ENCODE assay signal across 16 cellular contexts in the genomic region with DNA sequence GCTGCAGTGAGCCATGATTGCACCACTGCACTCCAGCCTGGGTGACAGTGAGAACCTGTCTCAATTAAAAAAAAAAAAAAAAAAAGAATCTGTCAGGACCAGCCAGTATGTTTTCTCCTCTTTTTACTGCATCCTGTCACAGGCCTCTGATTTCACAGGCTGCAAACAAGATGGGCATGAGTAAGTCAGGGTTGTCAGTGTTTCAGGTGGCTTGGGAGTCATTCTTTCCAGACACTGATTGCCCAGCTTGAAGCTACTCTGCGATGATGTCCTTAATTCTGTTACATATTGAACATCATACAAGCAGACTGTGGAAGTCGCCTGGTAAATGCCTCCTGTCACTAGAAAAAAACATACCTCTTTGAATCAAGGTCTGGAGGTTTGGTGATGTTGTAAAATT. TPM values are rescaled to one million over a fixed set of nuclear protein-coding genes. Genes with fewer than 3 reads are reported as not detected.
DNase-seq lines count a peak whose midpoint lies in the region; ATAC-seq and TF ChIP-seq lines count a peak whose summit lies in the region.
"Had no signal": no experiment of that assay in that cellular context is flagged by ENCODE, and none has a peak within 500 bp of the region (broad histone marks: within the 10 kb centered on the region; RNA-seq: fewer than 3 reads in every experiment).

No MANE protein-coding gene starts in this region.

- peak; percentile 47 for ATAC-seq in activated CD8-positive, alpha-beta T cell treated with anti-CD3 and anti-CD28 coated beads for 36 hours
- no peak for ATAC-seq in activated CD8-positive, alpha-beta T cell treated with anti-CD3 and anti-CD28 coated beads, Interleukin-2, amount 10 ng/mL, durations not matched to agents 7 days and 5 days
- ATAC-seq in activated naive CD4-positive, alpha-beta T cell treated with anti-CD3 and anti-CD28 coated beads, Interleukin-2, amount 50 U/mL, for 72 hours, result peak; percentile 61 to 68
- ATAC-seq in stimulated activated effector memory CD8-positive, alpha-beta T cell treated with anti-CD3 and anti-CD28 coated beads, Interleukin-12 subunit alpha, Interleukin-12 subunit beta, amount 100 ng/mL, for 72 hours, result peak; percentile 61
- ATAC-seq: HCT116 had no signal

- no peak overlapping the region for H3K4me3 Mint-ChIP-seq in activated CD8-positive, alpha-beta T cell treated with anti-CD3 and anti-CD28 coated beads for 36 hours
- H3K4me3 Mint-ChIP-seq in activated CD8-positive, alpha-beta T cell treated with anti-CD3 and anti-CD28 coated beads, Interleukin-2, amount 10 ng/mL, durations not matched to agents 7 days and 5 days, result no peak overlapping the region
- H3K4me3 Mint-ChIP-seq in activated naive CD4-positive, alpha-beta T cell treated with anti-CD3 and anti-CD28 coated beads, Interleukin-2, amount 10 ng/mL, durations not matched to agents 7 days and 5 days, result no peak overlapping the region
- no peak overlapping the region for H3K4me3 Mint-ChIP-seq in stimulated activated effector memory CD8-positive, alpha-beta T cell treated with anti-CD3 and anti-CD28 coated beads, Interleukin-12 subunit alpha, Interleukin-12 subunit beta, amount 100 ng/mL, for 72 hours
- H3K4me3 Mint-ChIP-seq in activated T-helper 2 cell treated with anti-CD3 and anti-CD28 coated beads, Interferon-gamma antibody, Interleukin-2, Interleukin-4, amounts not matched to agents 10 μg/mL and 5 μg/mL and 100 μg/mL, durations not matched to agents 14 hours and 24 hours and 36 hours (ENCODE audit: low read depth), result no peak overlapping the region
- H3K4me3 Mint-ChIP-seq: CD14-positive monocyte; CD4-positive, alpha-beta memory T cell had no signal

- intact Hi-C loops in activated CD8-positive, alpha-beta T cell treated with anti-CD3 and anti-CD28 coated beads for 36 hours (cut with micrococcal nuclease), result no loop called here
- intact Hi-C loops in activated T-helper 2 cell treated with anti-CD3 and anti-CD28 coated beads, Interferon-gamma antibody, Interleukin-2, Interleukin-4, amounts not matched to agents 10 μg/mL and 5 μg/mL and 100 μg/mL, durations not matched to agents 14 hours and 24 hours and 36 hours (cut with micrococcal nuclease), result no loop called here

- H3K36me3 Mint-ChIP-seq in activated CD8-positive, alpha-beta T cell treated with anti-CD3 and anti-CD28 coated beads for 36 hours (ENCODE audit: low read depth), result peaks cover 28% of the 10 kb centered on the region
- H3K36me3 Mint-ChIP-seq in activated CD8-positive, alpha-beta T cell treated with anti-CD3 and anti-CD28 coated beads, Interleukin-2, amount 10 ng/mL, durations not matched to agents 7 days and 5 days (ENCODE audit: low read depth), result peaks cover 44% of the 10 kb centered on the region
- H3K36me3 Mint-ChIP-seq in activated naive CD4-positive, alpha-beta T cell treated with anti-CD3 and anti-CD28 coated beads, Interleukin-2, amount 50 U/mL, for 72 hours, result peaks cover 0 to 20% of the 10 kb centered on the region in 2 donors
- H3K36me3 Mint-ChIP-seq in activated naive CD4-positive, alpha-beta T cell treated with anti-CD3 and anti-CD28 coated beads, Interleukin-2, amount 10 ng/mL, durations not matched to agents 7 days and 5 days, result peaks cover 40% of the 10 kb centered on the region
- peaks cover 92% of the 10 kb centered on the region for H3K36me3 Mint-ChIP-seq in stimulated activated effector memory CD8-positive, alpha-beta T cell treated with anti-CD3 and anti-CD28 coated beads, Interleukin-12 subunit alpha, Interleukin-12 subunit beta, amount 100 ng/mL, for 72 hours
- H3K36me3 Mint-ChIP-seq in activated T-helper 2 cell treated with anti-CD3 and anti-CD28 coated beads, Interferon-gamma antibody, Interleukin-2, Interleukin-4, amounts not matched to agents 10 μg/mL and 5 μg/mL and 100 μg/mL, durations not matched to agents 14 hours and 24 hours and 36 hours (ENCODE audit: low read depth), result peaks cover 75% of the 10 kb centered on the region

- peaks cover 2% of the 10 kb centered on the region for H3K4me1 Mint-ChIP-seq in activated CD8-positive, alpha-beta T cell treated with anti-CD3 and anti-CD28 coated beads for 36 hours (ENCODE audit: low read depth)
- H3K4me1 Mint-ChIP-seq in activated CD8-positive, alpha-beta T cell treated with anti-CD3 and anti-CD28 coated beads, Interleukin-2, amount 10 ng/mL, durations not matched to agents 7 days and 5 days (ENCODE audit: low read depth), result no peaks in the 10 kb centered on the region
- no peaks in the 10 kb centered on the region for H3K4me1 Mint-ChIP-seq in activated naive CD4-positive, alpha-beta T cell treated with anti-CD3 and anti-CD28 coated beads, Interleukin-2, amount 10 ng/mL, durations not matched to agents 7 days and 5 days
- peaks cover 7% of the 10 kb centered on the region for H3K4me1 Mint-ChIP-seq in stimulated activated effector memory CD8-positive, alpha-beta T cell treated with anti-CD3 and anti-CD28 coated beads, Interleukin-12 subunit alpha, Interleukin-12 subunit beta, amount 100 ng/mL, for 72 hours
- peaks cover 5% of the 10 kb centered on the region for H3K4me1 Mint-ChIP-seq in activated T-helper 2 cell treated with anti-CD3 and anti-CD28 coated beads, Interferon-gamma antibody, Interleukin-2, Interleukin-4, amounts not matched to agents 10 μg/mL and 5 μg/mL and 100 μg/mL, durations not matched to agents 14 hours and 24 hours and 36 hours (ENCODE audit: low read depth)
- H3K4me1 Mint-ChIP-seq: CD14-positive monocyte had no signal

- no peak for TF ChIP-seq CTCF in activated CD8-positive, alpha-beta T cell treated with anti-CD3 and anti-CD28 coated beads for 36 hours (IDR thresholded peaks at IDR 0.05)

- CTCF ChIA-PET in activated CD8-positive, alpha-beta T cell treated with anti-CD3 and anti-CD28 coated beads for 36 hours (lab: Charles Lee), result interaction anchor here (0.8 kb wide), 1 partner anchor 12 kb away, joined by 3 read pairs; no protein-coding TSS in a partner anchor
- CTCF ChIA-PET in activated CD8-positive, alpha-beta T cell treated with anti-CD3 and anti-CD28 coated beads, Interleukin-2, amount 10 ng/mL, durations not matched to agents 7 days and 5 days (lab: Charles Lee), result interaction anchor here (1.5 kb wide), 1 partner anchor 187 kb away, joined by 4 read pairs; no protein-coding TSS in a partner anchor
- CTCF ChIA-PET in activated naive CD4-positive, alpha-beta T cell treated with anti-CD3 and anti-CD28 coated beads, Interleukin-2, amount 10 ng/mL, durations not matched to agents 7 days and 5 days (lab: Charles Lee), result interaction anchor here (0.6 kb wide), 1 partner anchor 188 kb away, joined by 4 read pairs; no protein-coding TSS in a partner anchor

- H3K27ac Mint-ChIP-seq in activated CD8-positive, alpha-beta T cell treated with anti-CD3 and anti-CD28 coated beads for 36 hours, result peak overlapping the region; percentile 25
- H3K27ac Mint-ChIP-seq in activated CD8-positive, alpha-beta T cell treated with anti-CD3 and anti-CD28 coated beads, Interleukin-2, amount 10 ng/mL, durations not matched to agents 7 days and 5 days, result no peak overlapping the region
- H3K27ac Mint-ChIP-seq in activated naive CD4-positive, alpha-beta T cell treated with anti-CD3 and anti-CD28 coated beads, Interleukin-2, amount 50 U/mL, for 72 hours, result no peak overlapping the region
- no peak overlapping the region for H3K27ac Mint-ChIP-seq in activated naive CD4-positive, alpha-beta T cell treated with anti-CD3 and anti-CD28 coated beads, Interleukin-2, amount 10 ng/mL, durations not matched to agents 7 days and 5 days
- H3K27ac Mint-ChIP-seq in stimulated activated effector memory CD8-positive, alpha-beta T cell treated with anti-CD3 and anti-CD28 coated beads, Interleukin-12 subunit alpha, Interleukin-12 subunit beta, amount 100 ng/mL, for 72 hours, result peak overlapping the region; percentile 33
- no peak overlapping the region for H3K27ac Mint-ChIP-seq in activated T-helper 2 cell treated with anti-CD3 and anti-CD28 coated beads, Interferon-gamma antibody, Interleukin-2, Interleukin-4, amounts not matched to agents 10 μg/mL and 5 μg/mL and 100 μg/mL, durations not matched to agents 14 hours and 24 hours and 36 hours

- H3K27me3 Mint-ChIP-seq in activated CD8-positive, alpha-beta T cell treated with anti-CD3 and anti-CD28 coated beads for 36 hours, result no peaks in the 10 kb centered on the region
- no peaks in the 10 kb centered on the region for H3K27me3 Mint-ChIP-seq in activated CD8-positive, alpha-beta T cell treated with anti-CD3 and anti-CD28 coated beads, Interleukin-2, amount 10 ng/mL, durations not matched to agents 7 days and 5 days (ENCODE audit: low read depth)
- H3K27me3 Mint-ChIP-seq in activated naive CD4-positive, alpha-beta T cell treated with anti-CD3 and anti-CD28 coated beads, Interleukin-2, amount 10 ng/mL, durations not matched to agents 7 days and 5 days, result no peaks in the 10 kb centered on the region
- no peaks in the 10 kb centered on the region for H3K27me3 Mint-ChIP-seq in activated T-helper 2 cell treated with anti-CD3 and anti-CD28 coated beads, Interferon-gamma antibody, Interleukin-2, Interleukin-4, amounts not matched to agents 10 μg/mL and 5 μg/mL and 100 μg/mL, durations not matched to agents 14 hours and 24 hours and 36 hours (ENCODE audit: low read depth)
- H3K27me3 Mint-ChIP-seq: CD4-positive, alpha-beta memory T cell had no signal

- H3K9me3 Mint-ChIP-seq in activated CD8-positive, alpha-beta T cell treated with anti-CD3 and anti-CD28 coated beads for 36 hours, result no peaks in the 10 kb centered on the region
- H3K9me3 Mint-ChIP-seq in activated CD8-positive, alpha-beta T cell treated with anti-CD3 and anti-CD28 coated beads, Interleukin-2, amount 10 ng/mL, durations not matched to agents 7 days and 5 days (ENCODE audit: insufficient read depth), result no peaks in the 10 kb centered on the region
- H3K9me3 Mint-ChIP-seq in activated naive CD4-positive, alpha-beta T cell treated with anti-CD3 and anti-CD28 coated beads, Interleukin-2, amount 50 U/mL, for 72 hours, result no peaks in the 10 kb centered on the region
- no peaks in the 10 kb centered on the region for H3K9me3 Mint-ChIP-seq in activated naive CD4-positive, alpha-beta T cell treated with anti-CD3 and anti-CD28 coated beads, Interleukin-2, amount 10 ng/mL, durations not matched to agents 7 days and 5 days
- H3K9me3 Mint-ChIP-seq in stimulated activated effector memory CD8-positive, alpha-beta T cell treated with anti-CD3 and anti-CD28 coated beads, Interleukin-12 subunit alpha, Interleukin-12 subunit beta, amount 100 ng/mL, for 72 hours, result no peaks in the 10 kb centered on the region
- H3K9me3 Mint-ChIP-seq in activated T-helper 2 cell treated with anti-CD3 and anti-CD28 coated beads, Interferon-gamma antibody, Interleukin-2, Interleukin-4, amounts not matched to agents 10 μg/mL and 5 μg/mL and 100 μg/mL, durations not matched to agents 14 hours and 24 hours and 36 hours, result no peaks in the 10 kb centered on the region
- H3K9me3 Mint-ChIP-seq: CD14-positive monocyte; CD4-positive, alpha-beta memory T cell had no signal

- POLR2A ChIA-PET in activated CD8-positive, alpha-beta T cell treated with anti-CD3 and anti-CD28 coated beads for 36 hours (lab: Charles Lee), result no interaction called here
- POLR2A ChIA-PET in activated CD8-positive, alpha-beta T cell treated with anti-CD3 and anti-CD28 coated beads, Interleukin-2, amount 10 ng/mL, durations not matched to agents 7 days and 5 days (lab: Charles Lee), result interaction anchor here (0.6 kb wide), 1 partner anchor 154 kb away, joined by 3 read pairs; no protein-coding TSS in a partner anchor

- DNase-seq in activated CD8-positive, alpha-beta T cell treated with anti-CD3 and anti-CD28 coated beads for 36 hours, result peak; percentile 9
- no peak for DNase-seq in activated CD8-positive, alpha-beta T cell treated with anti-CD3 and anti-CD28 coated beads, Interleukin-2, amount 10 ng/mL, durations not matched to agents 7 days and 5 days
- DNase-seq in activated naive CD4-positive, alpha-beta T cell treated with anti-CD3 and anti-CD28 coated beads, Interleukin-2, amount 50 U/mL, for 72 hours (ENCODE audit: low spot score in 2 of 2), result no peak
- no peak for DNase-seq in activated naive CD4-positive, alpha-beta T cell treated with anti-CD3 and anti-CD28 coated beads, Interleukin-2, amount 10 ng/mL, durations not matched to agents 7 days and 5 days
- DNase-seq in stimulated activated effector memory CD8-positive, alpha-beta T cell treated with anti-CD3 and anti-CD28 coated beads, Interleukin-12 subunit alpha, Interleukin-12 subunit beta, amount 100 ng/mL, for 72 hours (ENCODE audit: low spot score in 2 of 2), result no peak
- no peak for DNase-seq in ecto neural progenitor cell (ENCODE audit: low spot score)
- DNase-seq in activated T-helper 2 cell treated with anti-CD3 and anti-CD28 coated beads, Interferon-gamma antibody, Interleukin-2, Interleukin-4, amounts not matched to agents 10 μg/mL and 5 μg/mL and 100 μg/mL, durations not matched to agents 14 hours and 24 hours and 36 hours (ENCODE audit: low spot score), result no peak
- DNase-seq: 8988T; CD4-positive, alpha-beta memory T cell; DMS153; DMS79; GDM1; GOT3; H7 had no signal

RNA-seq across cellular contexts. Expression of gene DIS3L, which starts 18.8 kb away (rescaled TPM):
- 10 to 100 TPM; 23.6 to 23.7 TPM for total RNA-seq in activated CD8-positive, alpha-beta T cell treated with anti-CD3 and anti-CD28 coated beads for 36 hours
- 10 to 100 TPM; 23.6 to 24.3 TPM for total RNA-seq in activated CD8-positive, alpha-beta T cell treated with anti-CD3 and anti-CD28 coated beads, Interleukin-2, amount 10 ng/mL, durations not matched to agents 7 days and 5 days
- total RNA-seq in activated naive CD4-positive, alpha-beta T cell treated with anti-CD3 and anti-CD28 coated beads, Interleukin-2, amount 50 U/mL, for 72 hours, result 10 to 100 TPM; 11.2 to 27.0 TPM
- total RNA-seq in activated T-helper 2 cell treated with anti-CD3 and anti-CD28 coated beads, Interferon-gamma antibody, Interleukin-2, Interleukin-4, amounts not matched to agents 10 μg/mL and 5 μg/mL and 100 μg/mL, durations not matched to agents 14 hours and 24 hours and 36 hours, result 49.8 and 56.3 TPM in 2 replicates

RNA-seq across cellular contexts. Expression of gene TIPIN, which starts 44.3 kb away (rescaled TPM):
- total RNA-seq in activated CD8-positive, alpha-beta T cell treated with anti-CD3 and anti-CD28 coated beads for 36 hours, result 10 to 100 TPM; 49.8 to 50.1 TPM
- 10 to 100 TPM; 36.4 to 42.7 TPM for total RNA-seq in activated CD8-positive, alpha-beta T cell treated with anti-CD3 and anti-CD28 coated beads, Interleukin-2, amount 10 ng/mL, durations not matched to agents 7 days and 5 days
- 10 to 100 TPM; 27.9 to 36.3 TPM for total RNA-seq in activated naive CD4-positive, alpha-beta T cell treated with anti-CD3 and anti-CD28 coated beads, Interleukin-2, amount 50 U/mL, for 72 hours
- total RNA-seq in activated T-helper 2 cell treated with anti-CD3 and anti-CD28 coated beads, Interferon-gamma antibody, Interleukin-2, Interleukin-4, amounts not matched to agents 10 μg/mL and 5 μg/mL and 100 μg/mL, durations not matched to agents 14 hours and 24 hours and 36 hours, result 42.4 and 43.3 TPM in 2 replicates

RNA-seq across cellular contexts. Expression of gene MEGF11, which starts 58.6 kb away (rescaled TPM):
- not detected for total RNA-seq in activated CD8-positive, alpha-beta T cell treated with anti-CD3 and anti-CD28 coated beads for 36 hours
- not detected for total RNA-seq in activated CD8-positive, alpha-beta T cell treated with anti-CD3 and anti-CD28 coated beads, Interleukin-2, amount 10 ng/mL, durations not matched to agents 7 days and 5 days
- total RNA-seq in activated naive CD4-positive, alpha-beta T cell treated with anti-CD3 and anti-CD28 coated beads, Interleukin-2, amount 50 U/mL, for 72 hours, result not detected
- total RNA-seq in activated T-helper 2 cell treated with anti-CD3 and anti-CD28 coated beads, Interferon-gamma antibody, Interleukin-2, Interleukin-4, amounts not matched to agents 10 μg/mL and 5 μg/mL and 100 μg/mL, durations not matched to agents 14 hours and 24 hours and 36 hours, result not detected in 2 replicates
- total RNA-seq: CD4-positive, alpha-beta memory T cell had no signal

Comparison
In these comparisons a context has a peak if more than half of its experiments do, and no peak if none do; other contexts are left out.
1. H3K27ac Mint-ChIP-seq: peak in activated CD8-positive, alpha-beta T cell treated with anti-CD3 and anti-CD28 coated beads for 36 hours (single experiment) and stimulated activated effector memory CD8-positive, alpha-beta T cell treated with anti-CD3 and anti-CD28 coated beads, Interleukin-12 subunit alpha, Interleukin-12 subunit beta, amount 100 ng/mL, for 72 hours (single experiment); none in activated CD8-positive, alpha-beta T cell treated with anti-CD3 and anti-CD28 coated beads, Interleukin-2, amount 10 ng/mL, durations not matched to agents 7 days and 5 days (single experiment), activated naive CD4-positive, alpha-beta T cell treated with anti-CD3 and anti-CD28 coated beads, Interleukin-2, amount 50 U/mL, for 72 hours (0 of 2), activated naive CD4-positive, alpha-beta T cell treated with anti-CD3 and anti-CD28 coated beads, Interleukin-2, amount 10 ng/mL, durations not matched to agents 7 days and 5 days (single experiment) and activated T-helper 2 cell treated with anti-CD3 and anti-CD28 coated beads, Interferon-gamma antibody, Interleukin-2, Interleukin-4, amounts not matched to agents 10 μg/mL and 5 μg/mL and 100 μg/mL, durations not matched to agents 14 hours and 24 hours and 36 hours (single experiment).